ENCODE assay signal across 1 cellular context in the genomic region with DNA sequence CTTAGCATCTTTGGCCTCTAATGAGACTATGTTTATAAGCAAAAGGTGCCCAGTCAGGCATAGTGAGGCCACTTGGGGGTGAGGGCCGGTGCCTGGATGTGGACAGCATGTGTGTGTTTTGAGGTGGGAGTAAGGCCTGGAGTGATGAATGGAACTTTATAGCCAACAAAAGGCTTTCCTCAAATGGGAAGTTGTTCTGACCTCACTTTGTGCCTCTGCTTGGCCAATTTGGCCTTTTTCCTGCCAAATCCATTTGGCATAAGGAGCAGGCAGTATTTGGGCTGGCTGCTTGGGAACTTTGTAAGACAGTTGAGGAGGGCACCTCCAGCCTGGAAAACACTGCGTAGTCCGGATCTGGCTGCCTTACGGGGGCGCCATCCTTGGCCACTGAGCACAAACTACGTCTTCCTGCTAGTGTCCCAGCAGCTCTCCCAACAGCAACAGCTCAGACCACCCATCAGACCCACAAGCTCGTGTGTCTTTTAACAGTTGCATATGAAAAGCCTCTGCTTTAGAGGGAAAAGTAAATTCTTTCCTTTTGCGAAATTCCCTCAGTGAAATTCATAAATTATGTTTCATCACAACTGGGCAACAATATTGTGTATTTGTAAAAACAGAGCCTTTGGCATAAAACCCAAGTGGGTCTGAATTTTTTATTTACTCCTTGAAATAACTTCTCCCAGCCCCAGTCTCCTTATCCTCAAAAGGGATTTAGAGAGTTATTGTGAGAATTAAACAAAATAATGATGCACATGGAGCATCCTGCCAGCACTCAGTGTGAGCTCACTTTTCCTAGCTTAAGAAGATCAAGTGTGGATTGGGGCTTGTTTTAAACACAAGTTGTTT.
TF ChIP-seq lines count a peak whose summit lies in the region.

No MANE protein-coding gene starts in this region.

TF ChIP-seq in WTC11, 78 proteins besides CTCF, POLR2A, EP300 and RAD21 (continued from another document):
- TF ChIP-seq, protein P1, sequence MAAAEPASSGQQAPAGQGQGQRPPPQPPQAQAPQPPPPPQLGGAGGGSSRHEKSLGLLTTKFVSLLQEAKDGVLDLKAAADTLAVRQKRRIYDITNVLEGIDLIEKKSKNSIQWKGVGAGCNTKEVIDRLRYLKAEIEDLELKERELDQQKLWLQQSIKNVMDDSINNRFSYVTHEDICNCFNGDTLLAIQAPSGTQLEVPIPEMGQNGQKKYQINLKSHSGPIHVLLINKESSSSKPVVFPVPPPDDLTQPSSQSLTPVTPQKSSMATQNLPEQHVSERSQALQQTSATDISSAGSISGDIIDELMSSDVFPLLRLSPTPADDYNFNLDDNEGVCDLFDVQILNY (CRISPR knock-in tag; IDR thresholded peaks at IDR 0.05) = no peak
- TF ChIP-seq ETV6 (CRISPR knock-in tag; IDR thresholded peaks at IDR 0.05) = no peak
- no peak for TF ChIP-seq MYBL2 (CRISPR knock-in tag; IDR thresholded peaks at IDR 0.05)
- TF ChIP-seq SMAD4 (CRISPR knock-in tag; IDR thresholded peaks at IDR 0.05) = no peak
- no peak for TF ChIP-seq ZNF423 (CRISPR knock-in tag; IDR thresholded peaks at IDR 0.05)
- TF ChIP-seq, protein P2, sequence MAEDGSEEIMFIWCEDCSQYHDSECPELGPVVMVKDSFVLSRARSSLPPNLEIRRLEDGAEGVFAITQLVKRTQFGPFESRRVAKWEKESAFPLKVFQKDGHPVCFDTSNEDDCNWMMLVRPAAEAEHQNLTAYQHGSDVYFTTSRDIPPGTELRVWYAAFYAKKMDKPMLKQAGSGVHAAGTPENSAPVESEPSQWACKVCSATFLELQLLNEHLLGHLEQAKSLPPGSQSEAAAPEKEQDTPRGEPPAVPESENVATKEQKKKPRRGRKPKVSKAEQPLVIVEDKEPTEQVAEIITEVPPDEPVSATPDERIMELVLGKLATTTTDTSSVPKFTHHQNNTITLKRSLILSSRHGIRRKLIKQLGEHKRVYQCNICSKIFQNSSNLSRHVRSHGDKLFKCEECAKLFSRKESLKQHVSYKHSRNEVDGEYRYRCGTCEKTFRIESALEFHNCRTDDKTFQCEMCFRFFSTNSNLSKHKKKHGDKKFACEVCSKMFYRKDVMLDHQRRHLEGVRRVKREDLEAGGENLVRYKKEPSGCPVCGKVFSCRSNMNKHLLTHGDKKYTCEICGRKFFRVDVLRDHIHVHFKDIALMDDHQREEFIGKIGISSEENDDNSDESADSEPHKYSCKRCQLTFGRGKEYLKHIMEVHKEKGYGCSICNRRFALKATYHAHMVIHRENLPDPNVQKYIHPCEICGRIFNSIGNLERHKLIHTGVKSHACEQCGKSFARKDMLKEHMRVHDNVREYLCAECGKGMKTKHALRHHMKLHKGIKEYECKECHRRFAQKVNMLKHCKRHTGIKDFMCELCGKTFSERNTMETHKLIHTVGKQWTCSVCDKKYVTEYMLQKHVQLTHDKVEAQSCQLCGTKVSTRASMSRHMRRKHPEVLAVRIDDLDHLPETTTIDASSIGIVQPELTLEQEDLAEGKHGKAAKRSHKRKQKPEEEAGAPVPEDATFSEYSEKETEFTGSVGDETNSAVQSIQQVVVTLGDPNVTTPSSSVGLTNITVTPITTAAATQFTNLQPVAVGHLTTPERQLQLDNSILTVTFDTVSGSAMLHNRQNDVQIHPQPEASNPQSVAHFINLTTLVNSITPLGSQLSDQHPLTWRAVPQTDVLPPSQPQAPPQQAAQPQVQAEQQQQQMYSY (CRISPR knock-in tag; IDR thresholded peaks at IDR 0.05) = no peak
- TF ChIP-seq NR2C2 (CRISPR knock-in tag; IDR thresholded peaks at IDR 0.05) = no peak
